8 cellular contexts compared by ENCODE assay signal in genomic region chr5:79514391-79515105, GRCh38. TPM values are rescaled to one million over a fixed set of nuclear protein-coding genes. Genes with fewer than 3 reads are reported as not detected.
DNase-seq lines count a peak whose midpoint lies in the region; ATAC-seq and TF ChIP-seq lines count a peak whose summit lies in the region.

No MANE protein-coding gene starts in this region.

- peak; percentile 90 for DNase-seq in DMS53 treated with DMSO at 0.1 percent for 48 hours (lab: John Stamatoyannopoulos, UW; ENCODE audit: unreplicated experiment)
- DNase-seq in KBM-7 = peak; percentile 98
- peak; percentile 73 for DNase-seq in Panc1 (ENCODE audit: low read depth, low spot score)
- peak; percentile 78 for DNase-seq in activated T-helper 1 cell treated with Interleukin-2 at 50 U/mL for 16 hours (ENCODE audit: low read depth)
- peak; percentile 68 for DNase-seq in esophagus squamous epithelium (lab: John Stamatoyannopoulos, UW)
- peak; percentile 97 for DNase-seq in myocyte (ENCODE audit: low read depth)
- DNase-seq in stimulated activated CD8-positive, alpha-beta memory T cell treated with anti-CD3 and anti-CD28 coated beads, Interleukin-7, amount 100 ng/mL, for 48 hours (ENCODE audit: extremely low read depth in 1 of 2, low read depth in 1 of 2) = peak; percentile 77 to 78

- H3K4me3 ChIP-seq in Panc1 (ENCODE audit: low read depth in 2 of 2, low read length in 2 of 2) (peak overlapping the region; percentile 83 to 85), esophagus squamous epithelium (peak overlapping the region; percentile 69 to 98 (median 76))

- POLR2A ChIA-PET in Panc1 (lab: Charles Lee) = interaction anchor here (0.6 kb wide), 1 partner anchor 20 kb away, joined by 5 read pairs; no protein-coding TSS in a partner anchor

- no peak for TF ChIP-seq CTCF in Panc1 (IDR thresholded peaks at IDR 0.05)
- TF ChIP-seq CTCF in esophagus squamous epithelium (IDR thresholded peaks at IDR 0.05) = peak in 1 of 6 experiments; percentile 11

- H3K4me1 ChIP-seq in Panc1 (ENCODE audit: control insufficient read depth, insufficient read depth, low read length) = peaks cover 15% of the 10 kb centered on the region
- peaks cover 0 to 42% (median 13%) of the 10 kb centered on the region in 3 donors for H3K4me1 ChIP-seq in esophagus squamous epithelium

- peak; percentile 86 for ATAC-seq in GM21723 (IDR thresholded peaks at IDR 0.05; ENCODE audit: unreplicated experiment)
- peak; percentile 93 for ATAC-seq in Panc1

- H3K27ac ChIP-seq in Panc1 (ENCODE audit: low read length) = peak overlapping the region; percentile 87
- peak overlapping the region; percentile 95 to 100 (median 96) for H3K27ac ChIP-seq in esophagus squamous epithelium

- H3K9me3 ChIP-seq in Panc1 (ENCODE audit: control insufficient read depth, insufficient read depth, low read depth, low read length) (no peaks in the 10 kb centered on the region), esophagus squamous epithelium (no peaks in the 10 kb centered on the region)

- CTCF ChIA-PET in Panc1 (lab: Charles Lee) = interaction anchor here (0.6 kb wide), 1 partner anchor 42 kb away, joined by 3 read pairs; no protein-coding TSS in a partner anchor

- H3K27me3 ChIP-seq in Panc1 (ENCODE audit: control insufficient read depth, insufficient read depth, low read length) (no peaks in the 10 kb centered on the region), esophagus squamous epithelium (no peaks in the 10 kb centered on the region)

- TSS peak; percentile 80 for BruUV-seq in Panc1 (replicated peaks; lab: Mats Ljungman, UMichigan)

- WGBS in esophagus squamous epithelium, 2 donors = 2 to 10% methylated on average over 5 to 19 of the region's 38 CpGs

- TF ChIP-seq POLR2A in esophagus squamous epithelium (IDR thresholded peaks at IDR 0.05) = peak in 3 of 4 donors; percentile 79 to 91 (median 86)

- intact Hi-C loops in Panc1 (cut with micrococcal nuclease; ENCODE audit: unreplicated experiment) = no loop called here
- intact Hi-C loops in esophagus squamous epithelium (cut with DNase I) = no loop called here

- H3K36me3 ChIP-seq in Panc1 (ENCODE audit: control insufficient read depth, insufficient read depth, low read length) (no peaks in the 10 kb centered on the region; the same call in 1 of the 2 replicates), esophagus squamous epithelium (no peaks in the 10 kb centered on the region)

- in situ Hi-C loops in KBM-7 (cut with MboI; ENCODE audit: low pct_unique_long_range_greater_than_20kb, low sequenced_read_pairs) = no loop called here
- in situ Hi-C loops in Panc1 (cut with HindIII; ENCODE audit: low pct_unique_long_range_greater_than_20kb, low sequenced_read_pairs) = no loop called here

RNA-seq across cellular contexts. Expression of gene HOMER1, which starts 0.6 kb away (rescaled TPM):
- total RNA-seq in Panc1 (2021; ENCODE audit: unreplicated experiment) (19.6 TPM), esophagus squamous epithelium (10 to 100 TPM in 1 of 4 donors, 1 to 10 TPM in 3; 4.9 to 10.6 (median 8.2) TPM), myocyte (22.4 and 24.6 TPM in 2 replicates)
- 7.0 TPM for polyA plus RNA-seq in Panc1 (2012; ENCODE audit: insufficient read length)
- polyA plus RNA-seq in myocyte (2012) = 9.7 TPM

Comparison
In these comparisons a context has a peak if more than half of its experiments do, and no peak if none do; other contexts are left out.
1. Peak in every context shown above with its lines: DNase-seq, ATAC-seq, H3K4me3 ChIP-seq and H3K27ac ChIP-seq.